ENCODE assay signal across 12 cellular contexts in genomic region chr15:66705277-66705927, GRCh38. TPM values are rescaled to one million over a fixed set of nuclear protein-coding genes. Genes with fewer than 3 reads are reported as not detected.
DNase-seq lines count a peak whose midpoint lies in the region; ATAC-seq and TF ChIP-seq lines count a peak whose summit lies in the region.
"Had no signal": no experiment of that assay in that cellular context is flagged by ENCODE, and none has a peak within 500 bp of the region (broad histone marks: within the 10 kb centered on the region; RNA-seq: fewer than 3 reads in every experiment).

No MANE protein-coding gene starts in this region.

- H3K36me3 Mint-ChIP-seq in endodermal cell (ENCODE audit: low read depth) (peaks cover 41% of the 10 kb centered on the region), neural progenitor cell (peaks cover 2% of the 10 kb centered on the region)
- H3K36me3 Mint-ChIP-seq: activated naive CD4-positive, alpha-beta T cell treated with anti-CD3 and anti-CD28 coated beads, Interleukin-2, amount 10 ng/mL, durations not matched to agents 7 days and 5 days had no signal

- no peak overlapping the region for H2AFZ ChIP-seq in neural progenitor cell (replicated peaks)

- peak overlapping the region; percentile 45 for H3K27ac Mint-ChIP-seq in endodermal cell
- H3K27ac Mint-ChIP-seq in neural progenitor cell, result no peak overlapping the region
- H3K27ac Mint-ChIP-seq: activated naive CD4-positive, alpha-beta T cell treated with anti-CD3 and anti-CD28 coated beads, Interleukin-2, amount 10 ng/mL, durations not matched to agents 7 days and 5 days had no signal

- peaks cover 22% of the 10 kb centered on the region for H3K36me3 ChIP-seq in KOPT-K1 (ENCODE audit: insufficient read depth, low read length)
- H3K36me3 ChIP-seq in endodermal cell (ENCODE audit: control insufficient read depth, insufficient read depth, low read length), result peaks cover 36% of the 10 kb centered on the region
- H3K36me3 ChIP-seq in neural progenitor cell, result no peaks in the 10 kb centered on the region

- no peak for TF ChIP-seq CTCF in AG10803 (conservative IDR thresholded peaks at IDR 0.05; ENCODE audit: low read length)
- TF ChIP-seq CTCF in endodermal cell (conservative IDR thresholded peaks at IDR 0.05), result no peak
- TF ChIP-seq CTCF in neural progenitor cell (IDR thresholded peaks at IDR 0.05), result no peak

- WGBS in endodermal cell (ENCODE audit: insufficient coverage in 1 of 2, insufficient read length in 1 of 2), 2 experiments, result 74 to 78% methylated on average over 3 of the region's 3 CpGs

- DNase-seq in AG10803 (ENCODE audit: low read depth) (no peak), endodermal cell (no peak), neural progenitor cell (ENCODE audit: low spot score) (no peak), glomerular visceral epithelial cell (ENCODE audit: extremely low spot score) (no peak), kidney glomerular epithelial cell (lab: John Stamatoyannopoulos, UW) (no peak)
- DNase-seq: activated CD4-positive, alpha-beta T cell treated with anti-CD3 and anti-CD28 coated beads for 48 hours; activated naive CD4-positive, alpha-beta T cell treated with anti-CD3 and anti-CD28 coated beads, Interleukin-2, amount 10 ng/mL, durations not matched to agents 7 days and 5 days; NCI-H1105 treated with DMSO at 0.1 percent for 48 hours; substantia nigra had no signal

- peak overlapping the region; percentile 98 for H3K4me2 ChIP-seq in neural progenitor cell

- peaks cover 46% of the 10 kb centered on the region for H3K79me2 ChIP-seq in neural progenitor cell (ENCODE audit: low read depth)

- H3K27me3 ChIP-seq in endodermal cell (ENCODE audit: control insufficient read depth, insufficient read depth, low read length, poor library complexity, severe bottlenecking) (no peaks in the 10 kb centered on the region), neural progenitor cell (peaks cover 29% of the 10 kb centered on the region)

- H3K9me3 Mint-ChIP-seq in endodermal cell, result no peaks in the 10 kb centered on the region
- H3K9me3 Mint-ChIP-seq in neural progenitor cell, result no peaks in the 10 kb centered on the region
- H3K9me3 Mint-ChIP-seq: activated naive CD4-positive, alpha-beta T cell treated with anti-CD3 and anti-CD28 coated beads, Interleukin-2, amount 10 ng/mL, durations not matched to agents 7 days and 5 days had no signal

- H3K9me3 ChIP-seq in KOPT-K1 (ENCODE audit: insufficient read depth, low read length, poor library complexity, severe bottlenecking) (no peaks in the 10 kb centered on the region), endodermal cell (ENCODE audit: control insufficient read depth, low read length) (no peaks in the 10 kb centered on the region), neural progenitor cell (ENCODE audit: low read depth) (no peaks in the 10 kb centered on the region)

- ATAC-seq in HG03571 (IDR thresholded peaks at IDR 0.05; ENCODE audit: unreplicated experiment), result no peak
- ATAC-seq in HG03095 (IDR thresholded peaks at IDR 0.05; ENCODE audit: unreplicated experiment), result no peak

- H3K9ac ChIP-seq in endodermal cell (ENCODE audit: extremely low read depth, low read length, poor library complexity, severe bottlenecking), result peak overlapping the region; percentile 73
- no peak overlapping the region for H3K9ac ChIP-seq in neural progenitor cell

- H3K4me1 ChIP-seq in endodermal cell (ENCODE audit: control insufficient read depth, insufficient read depth, low read length), result peaks cover 13% of the 10 kb centered on the region
- peaks cover 35% of the 10 kb centered on the region for H3K4me1 ChIP-seq in neural progenitor cell

- H3K4me3 ChIP-seq in AG10803 (ENCODE audit: low read length), result peak overlapping the region; percentile 82
- peak overlapping the region; percentile 97 for H3K4me3 ChIP-seq in endodermal cell (ENCODE audit: low read length)
- no peak overlapping the region for H3K4me3 ChIP-seq in neural progenitor cell

- peaks cover 47% of the 10 kb centered on the region for H4K20me1 ChIP-seq in neural progenitor cell (ENCODE audit: low read depth)

- peak overlapping the region; percentile 95 for H3K4me3 Mint-ChIP-seq in endodermal cell
- H3K4me3 Mint-ChIP-seq in neural progenitor cell, result peak overlapping the region; percentile 96

- H3K27ac ChIP-seq in KOPT-K1 (ENCODE audit: low read depth, low read length, poor library complexity, severe bottlenecking) (peak overlapping the region; percentile 92), endodermal cell (ENCODE audit: low read depth, low read length) (no peak overlapping the region), neural progenitor cell (no peak overlapping the region)

- H3K4me1 Mint-ChIP-seq in endodermal cell (peaks cover 33% of the 10 kb centered on the region), neural progenitor cell (peaks cover 45% of the 10 kb centered on the region)

- H3F3A ChIP-seq in neural progenitor cell (ENCODE audit: low read depth), result peaks cover 28% of the 10 kb centered on the region

- peaks cover 3% of the 10 kb centered on the region for H3K27me3 Mint-ChIP-seq in endodermal cell (ENCODE audit: insufficient read depth)
- H3K27me3 Mint-ChIP-seq in neural progenitor cell (ENCODE audit: insufficient read depth, low read depth), result peaks cover 14% of the 10 kb centered on the region

RNA-seq across cellular contexts. Expression of gene SMAD6, which starts 3.4 kb away (rescaled TPM):
- 100 to 1,000 TPM; 190 to 213 TPM for total RNA-seq in endodermal cell
- polyA plus RNA-seq in endodermal cell (2013, experiment 1 of 2), result 16.0 TPM
- polyA plus RNA-seq in endodermal cell (2013, experiment 2 of 2), result 17.3 TPM
- 3.4 and 9.4 TPM in 2 replicates for total RNA-seq in neural progenitor cell (ENCODE audit: low replicate concordance)

Comparison
In these comparisons a context has a peak if more than half of its experiments do, and no peak if none do; other contexts are left out.
1. RNA of gene SMAD6, which starts 3.4 kb away (total RNA-seq): 190 to 213 TPM in endodermal cell; 3.4 to 9.4 TPM in neural progenitor cell; every median in the first group is over 10 times any median in the second.